Comparison of ENCODE assay signal across 16 cellular contexts in genomic region chr12:104656383-104656782, GRCh38.
DNase-seq lines count a peak whose midpoint lies in the region; ATAC-seq and TF ChIP-seq lines count a peak whose summit lies in the region.
"Had no signal": no experiment of that assay in that cellular context is flagged by ENCODE, and none has a peak within 500 bp of the region (broad histone marks: within the 10 kb centered on the region; RNA-seq: fewer than 3 reads in every experiment).

No MANE protein-coding gene starts in this region.

- no peak overlapping the region for H3K27ac ChIP-seq in HEK293 (ENCODE audit: extremely low read depth, low read depth, low read length)
- no peak overlapping the region for H3K27ac ChIP-seq in psoas muscle
- H3K27ac ChIP-seq: KMS-11 had no signal

- H3K4me3 ChIP-seq in HEK293 (ENCODE audit: low read depth, low read length) (no peak overlapping the region), adipocyte (ENCODE audit: low read length) (no peak overlapping the region), psoas muscle (no peak overlapping the region)
- H3K4me3 ChIP-seq: GM12878 had no signal

- POLR2A ChIA-PET in HEK293 (lab: Yijun Ruan, JAX) = no interaction called here

- ATAC-seq in psoas muscle (peak in 3 of 4 donors; percentile 28 to 88 (median 83)), HG03378 (IDR thresholded peaks at IDR 0.05; ENCODE audit: unreplicated experiment) (no peak)
- ATAC-seq: GM12878 had no signal

- CTCF ChIA-PET in HEK293 (lab: Yijun Ruan, JAX) = interaction anchor here (0.6 kb wide), 1 partner anchor 8 kb away, joined by 3 read pairs; no protein-coding TSS in a partner anchor

- no peak for DNase-seq in adipocyte (ENCODE audit: low read depth)
- peak; percentile 49 for DNase-seq in mesenteric fat pad (ENCODE audit: low spot score)
- DNase-seq in psoas muscle = no peak
- no peak for DNase-seq in NCI-H774 (lab: John Stamatoyannopoulos, UW)
- no peak for DNase-seq in HUDEP-2 (lab: John Stamatoyannopoulos, UW; ENCODE audit: unreplicated experiment in 76 of 76)
- DNase-seq: DND-41, GDM1, HCEC 1CT, NCI-H146, NCI-H2081 treated with DMSO at 0.1 percent for 48 hours, NCI-H524 treated with DMSO at 0.1 percent for 48 hours, SIG-M5 had no signal

- H3K9ac ChIP-seq in adipocyte (ENCODE audit: low read length) = peak overlapping the region; percentile 31
- H3K9ac ChIP-seq: KMS-11 had no signal

- intact Hi-C loops in psoas muscle (cut with DNase I) = no loop called here

- H3K9me3 ChIP-seq in HEK293 (ENCODE audit: control insufficient read depth, insufficient read depth, low read depth, low read length) = no peaks in the 10 kb centered on the region
- H3K9me3 ChIP-seq in adipocyte (ENCODE audit: control insufficient read depth, low read length) = no peaks in the 10 kb centered on the region
- H3K9me3 ChIP-seq in psoas muscle = no peaks in the 10 kb centered on the region

- no peaks in the 10 kb centered on the region for H3K4me1 ChIP-seq in HEK293 (ENCODE audit: control insufficient read depth, insufficient read depth, low read length)
- peaks cover 16% of the 10 kb centered on the region for H3K4me1 ChIP-seq in adipocyte (ENCODE audit: control insufficient read depth, insufficient read depth, low read length)
- no peaks in the 10 kb centered on the region for H3K4me1 ChIP-seq in psoas muscle

- H3K36me3 ChIP-seq in HEK293 (ENCODE audit: control insufficient read depth in 2 of 2, insufficient read depth in 1 of 2, low read length in 2 of 2) (no peaks in the 10 kb centered on the region), adipocyte (ENCODE audit: control insufficient read depth, insufficient read depth, low read length, severe bottlenecking) (no peaks in the 10 kb centered on the region), psoas muscle (ENCODE audit: insufficient read depth in 1 of 2, low read depth in 1 of 2) (no peaks in the 10 kb centered on the region)

- H3K27me3 ChIP-seq in adipocyte (replicated peaks; ENCODE audit: control insufficient read depth, insufficient read depth, low read length) = no peaks in the 10 kb centered on the region
- peaks cover 0 to 3% (median 0%) of the 10 kb centered on the region in 3 donors for H3K27me3 ChIP-seq in psoas muscle (ENCODE audit: insufficient read depth in 3 of 3, low read length in 2 of 3)

- WGBS in psoas muscle, 3 donors = 67 to 74% (median 69%) methylated on average over 10 of the region's 10 CpGs

- TF ChIP-seq CTCF in HEK293 (tag by site-specific recombination; IDR thresholded peaks at IDR 0.05) = no peak
- TF ChIP-seq CTCF in psoas muscle (IDR thresholded peaks at IDR 0.05) = no peak

TF ChIP-seq in HEK293, 187 proteins besides CTCF, POLR2A, EP300 and RAD21:
- TF ChIP-seq ZIC2 (tag by site-specific recombination; IDR thresholded peaks at IDR 0.05) = peak; percentile 94
- TF ChIP-seq ZNF670 (tag by site-specific recombination; IDR thresholded peaks at IDR 0.05; ENCODE audit: low read depth) = no peak
